ENCODE assay signal across 28 cellular contexts in the genomic region with DNA sequence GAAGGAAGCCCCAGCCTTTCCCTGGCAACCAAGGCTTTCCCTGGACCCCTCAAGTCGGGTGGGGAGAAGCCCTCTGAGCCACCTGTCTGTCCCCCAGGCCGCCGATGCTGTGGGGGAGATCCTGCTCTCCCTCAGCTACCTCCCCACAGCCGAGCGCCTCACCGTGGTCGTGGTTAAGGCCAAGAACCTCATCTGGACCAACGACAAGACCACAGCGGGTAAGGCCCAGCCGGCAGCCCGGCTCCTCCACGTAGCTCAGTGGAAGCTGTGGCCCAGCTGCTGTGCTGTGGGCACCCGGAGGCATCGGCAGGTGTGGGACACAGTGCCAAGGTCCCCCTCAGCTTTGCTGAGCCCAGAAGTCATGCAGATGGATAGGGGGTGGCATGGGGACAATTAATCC. TPM values are rescaled to one million over a fixed set of nuclear protein-coding genes. Genes with fewer than 3 reads are reported as not detected.
DNase-seq lines count a peak whose midpoint lies in the region; ATAC-seq and TF ChIP-seq lines count a peak whose summit lies in the region.
"Had no signal": no experiment of that assay in that cellular context is flagged by ENCODE, and none has a peak within 500 bp of the region (broad histone marks: within the 10 kb centered on the region; RNA-seq: fewer than 3 reads in every experiment).

No MANE protein-coding gene starts in this region.

- no peaks in the 10 kb centered on the region for H3K9me3 Mint-ChIP-seq in CD4-positive, alpha-beta memory T cell
- H3K9me3 Mint-ChIP-seq: central memory CD8-positive, alpha-beta T cell; naive thymus-derived CD4-positive, alpha-beta T cell had no signal

- RAD21 ChIA-PET in HCT116 (lab: Charles Lee; ENCODE audit: low non-redundant PET in 1 of 2, low total read pairs in 2 of 2, uncharacterized antibody in 2 of 2, unreplicated experiment in 2 of 2) = no interaction called here

- ATAC-seq in DND-41 (ENCODE audit: insufficient read depth, low read depth) (0 out of 3 replicates have a peak, but pooled peaks have one; percentile 35), HCT116 (no peak), GM21515 (IDR thresholded peaks at IDR 0.05; ENCODE audit: unreplicated experiment) (no peak)
- ATAC-seq: activated CD4-positive, CD25-positive, alpha-beta regulatory T cell treated with anti-CD3 and anti-CD28 coated beads, Interleukin-2, amount 50 U/mL, for 24 hours; left lung; naive thymus-derived CD4-positive, alpha-beta T cell had no signal

- H3K27ac ChIP-seq in DND-41 (ENCODE audit: low read length) (no peak overlapping the region), HCT116 (ENCODE audit: low read depth, low read length) (no peak overlapping the region), angular gyrus (ENCODE audit: low read depth, low read length) (peak overlapping the region; percentile 41), esophagus squamous epithelium (no peak overlapping the region)
- no peak overlapping the region for H3K27ac ChIP-seq in CD4-positive, alpha-beta memory T cell (ENCODE audit: low read depth, low read length)
- H3K27ac ChIP-seq: left lung, SJSA1, testis had no signal

- H3K36me3 Mint-ChIP-seq in CD4-positive, alpha-beta memory T cell = no peaks in the 10 kb centered on the region
- H3K36me3 Mint-ChIP-seq: CD4-positive, CD25-positive, alpha-beta regulatory T cell; naive thymus-derived CD4-positive, alpha-beta T cell had no signal

- H3K9me2 ChIP-seq in HCT116 (ENCODE audit: insufficient read depth) = no peaks in the 10 kb centered on the region

- POLR2A ChIA-PET in HCT116 (lab: Charles Lee) = no interaction called here
- POLR2A ChIA-PET in CD4-positive, alpha-beta memory T cell (lab: Charles Lee; ENCODE audit: partially characterized antibody) = no interaction called here

- H3K4me1 Mint-ChIP-seq in CD4-positive, alpha-beta memory T cell = peaks cover 0 to 2% (median 0%) of the 10 kb centered on the region in 4 donors
- H3K4me1 Mint-ChIP-seq: CD4-positive, CD25-positive, alpha-beta regulatory T cell; central memory CD8-positive, alpha-beta T cell had no signal

- no peak overlapping the region for H3K4me3 Mint-ChIP-seq in CD4-positive, alpha-beta memory T cell
- H3K4me3 Mint-ChIP-seq: CD4-positive, CD25-positive, alpha-beta regulatory T cell; central memory CD8-positive, alpha-beta T cell; naive thymus-derived CD4-positive, alpha-beta T cell had no signal

- intact Hi-C loops in HCT116 (cut with micrococcal nuclease) (no loop called here), esophagus squamous epithelium (cut with DNase I) (no loop called here)
- intact Hi-C loops in CD4-positive, alpha-beta memory T cell (cut with micrococcal nuclease) = no loop called here

- no peak for TF ChIP-seq RAD21 in HCT116 (IDR thresholded peaks at IDR 0.05; ENCODE audit: low read depth)

- H3K9me3 ChIP-seq in DND-41 (ENCODE audit: insufficient read depth, low read length, severe bottlenecking) (no peaks in the 10 kb centered on the region), HCT116 (ENCODE audit: control insufficient read depth in 1 of 2, insufficient read depth in 1 of 2, low read depth in 1 of 2, low read length in 2 of 2) (no peaks in the 10 kb centered on the region), esophagus squamous epithelium (no peaks in the 10 kb centered on the region)
- no peaks in the 10 kb centered on the region for H3K9me3 ChIP-seq in CD4-positive, alpha-beta memory T cell (ENCODE audit: control insufficient read depth in 1 of 2, low read length in 2 of 2)
- H3K9me3 ChIP-seq: left lung, SJSA1, testis had no signal

- DNase-seq in DND-41 = no peak
- no peak for DNase-seq in HCT116 (ENCODE audit: low read depth, low spot score)
- peak; percentile 43 for DNase-seq in glomerular visceral epithelial cell (ENCODE audit: extremely low spot score)
- DNase-seq in CD4-positive, alpha-beta memory T cell = no peak
- DNase-seq in mesenteric fat pad (ENCODE audit: low spot score) = no peak
- DNase-seq in esophagus squamous epithelium (lab: John Stamatoyannopoulos, UW) = no peak
- DNase-seq: activated CD4-positive, alpha-beta T cell treated with anti-CD3 and anti-CD28 coated beads, Interleukin-2, amount 50 U/mL, for 48 hours; activated naive CD4-positive, alpha-beta T cell treated with anti-CD3 and anti-CD28 coated beads, Interleukin-2, amount 50 U/mL, for 16 hours; amniotic stem cell; CD4-positive, CD25-positive, alpha-beta regulatory T cell; Kasumi-1; left lung; mesendoderm; naive thymus-derived CD4-positive, alpha-beta T cell; NCI-H187; NCI-H526; stimulated activated CD4-positive, alpha-beta T cell treated with anti-CD3 and anti-CD28 coated beads, Interleukin-15, amount 100 ng/mL, for 24 hours; stimulated activated naive CD4-positive, alpha-beta T cell treated with Interleukin-2 at 50 U/mL for 16 hours; T-helper 1 cell; testis had no signal

- TF ChIP-seq CTCF in DND-41 (IDR thresholded peaks at IDR 0.05; ENCODE audit: borderline replicate concordance, extremely low read depth, low read length, poor library complexity, severe bottlenecking) (no peak), HCT116 (IDR thresholded peaks at IDR 0.05 in 2 of 3, conservative IDR thresholded peaks at IDR 0.05 in 1 of 3; ENCODE audit: borderline replicate concordance in 1 of 3, insufficient read depth in 1 of 3, low read depth in 2 of 3, low read length in 2 of 3) (no peak), esophagus squamous epithelium (IDR thresholded peaks at IDR 0.05) (no peak)

- no peaks in the 10 kb centered on the region for H3K36me3 ChIP-seq in DND-41 (ENCODE audit: insufficient read depth, low read length)
- no peaks in the 10 kb centered on the region for H3K36me3 ChIP-seq in HCT116 (ENCODE audit: control insufficient read depth in 1 of 2, insufficient read depth in 2 of 2, low read length in 2 of 2)
- no peaks in the 10 kb centered on the region for H3K36me3 ChIP-seq in CD4-positive, alpha-beta memory T cell (ENCODE audit: insufficient read depth, low read length)
- no peaks in the 10 kb centered on the region for H3K36me3 ChIP-seq in esophagus squamous epithelium
- H3K36me3 ChIP-seq: left lung, SJSA1 had no signal

- H3K27ac Mint-ChIP-seq in CD4-positive, alpha-beta memory T cell = no peak overlapping the region
- H3K27ac Mint-ChIP-seq: CD4-positive, CD25-positive, alpha-beta regulatory T cell; naive thymus-derived CD4-positive, alpha-beta T cell had no signal

- H3K4me3 ChIP-seq in DND-41 (ENCODE audit: low read depth in 1 of 2, low read length in 2 of 2) (no peak overlapping the region), HCT116 (replicated peaks in 1 of 2; ENCODE audit: low read depth in 1 of 2, low read length in 2 of 2) (no peak overlapping the region), esophagus squamous epithelium (no peak overlapping the region)
- H3K4me3 ChIP-seq in CD4-positive, alpha-beta memory T cell (ENCODE audit: low read length in 2 of 2) = no peak overlapping the region
- H3K4me3 ChIP-seq: left lung, SJSA1, testis had no signal

- no peak for TF ChIP-seq POLR2A in HCT116 (IDR thresholded peaks at IDR 0.05; ENCODE audit: borderline replicate concordance, extremely low read depth, insufficient read depth, insufficient read length)
- no peak for TF ChIP-seq POLR2A in esophagus squamous epithelium (IDR thresholded peaks at IDR 0.05)

- peaks cover 12% of the 10 kb centered on the region for H4K20me1 ChIP-seq in DND-41 (ENCODE audit: insufficient read depth, low read length)
- no peaks in the 10 kb centered on the region for H4K20me1 ChIP-seq in HCT116 (ENCODE audit: insufficient read depth)

- WGBS in esophagus squamous epithelium, 2 donors = 40 to 82% methylated on average over 1 to 2 of the region's 14 CpGs

- BruUV-seq in HCT116 (replicated peaks; lab: Mats Ljungman, UMichigan) = no TSS peak

- no peak overlapping the region for H2AFZ ChIP-seq in DND-41 (ENCODE audit: low read depth, low read length)
- no peak overlapping the region for H2AFZ ChIP-seq in HCT116 (ENCODE audit: low read depth, low read length, poor library complexity, severe bottlenecking)

- H3K4me2 ChIP-seq in DND-41 (ENCODE audit: insufficient read depth, low read length) (no peak overlapping the region), HCT116 (ENCODE audit: low read length) (peak overlapping the region; percentile 61; the same call in 1 of the 2 replicates)

- H3K9ac ChIP-seq in DND-41 (ENCODE audit: low read depth, low read length) (no peak overlapping the region), HCT116 (ENCODE audit: low read length) (no peak overlapping the region)

- H3K27me3 ChIP-seq in DND-41 (ENCODE audit: insufficient read depth, low read length, poor library complexity) = peaks cover 11% of the 10 kb centered on the region
- H3K27me3 ChIP-seq in HCT116 (ENCODE audit: insufficient read depth, low read length) = no peaks in the 10 kb centered on the region
- H3K27me3 ChIP-seq in CD4-positive, alpha-beta memory T cell (ENCODE audit: insufficient read depth, low read length) = no peaks in the 10 kb centered on the region
- H3K27me3 ChIP-seq in esophagus squamous epithelium = peaks cover 0 to 18% (median 0%) of the 10 kb centered on the region in 4 donors
- H3K27me3 ChIP-seq: SJSA1, testis had no signal

- CTCF ChIA-PET in HCT116 (lab: Charles Lee) = no interaction called here
- CTCF ChIA-PET in CD4-positive, alpha-beta memory T cell (lab: Charles Lee; ENCODE audit: partially characterized antibody) = no interaction called here

- no peaks in the 10 kb centered on the region for H3K79me2 ChIP-seq in DND-41 (ENCODE audit: insufficient read depth, low read length)
- no peaks in the 10 kb centered on the region for H3K79me2 ChIP-seq in HCT116 (ENCODE audit: insufficient read depth, low read length)

- H3K4me1 ChIP-seq in DND-41 (ENCODE audit: insufficient read depth, low read length) (no peaks in the 10 kb centered on the region), HCT116 (ENCODE audit: control insufficient read depth in 1 of 2, insufficient read depth in 2 of 2, low read length in 2 of 2) (peaks cover 0 to 18% of the 10 kb centered on the region in 2 experiments; a peak in 2 of 4 replicates), esophagus squamous epithelium (peaks cover 0 to 4% (median 0%) of the 10 kb centered on the region in 3 donors)
- no peaks in the 10 kb centered on the region for H3K4me1 ChIP-seq in CD4-positive, alpha-beta memory T cell (ENCODE audit: insufficient read depth, low read length)
- H3K4me1 ChIP-seq: left lung, testis had no signal

- H3K27me3 Mint-ChIP-seq in CD4-positive, alpha-beta memory T cell = peaks cover 5 to 15% of the 10 kb centered on the region in 2 donors

TF ChIP-seq in HCT116, 20 proteins besides CTCF, POLR2A, EP300 and RAD21 (continues in another document):
- TF ChIP-seq JUND (IDR thresholded peaks at IDR 0.05) = no peak
- TF ChIP-seq EZH2 (IDR thresholded peaks at IDR 0.05) = no peak
- no peak for TF ChIP-seq SRF (IDR thresholded peaks at IDR 0.05; ENCODE audit: low read depth)

RNA-seq across cellular contexts. Expression of a gene that starts 12.2 kb away (rescaled TPM):
- total RNA-seq in HCT116 (2021; ENCODE audit: unreplicated experiment) = 42.0 TPM
- polyA plus RNA-seq in HCT116 (2012) = 49.9 and 56.0 TPM in 2 replicates
- total RNA-seq in CD4-positive, alpha-beta memory T cell = under 1 TPM in 1 of 2 experiments, not detected in 1; 0.58 TPM
- under 1 TPM in 1 of 2 donors, not detected in 1; 0.79 TPM for polyA plus RNA-seq in CD4-positive, alpha-beta memory T cell
- 22.2 TPM for total RNA-seq in mesenteric fat pad
- total RNA-seq in esophagus squamous epithelium = 100 to 1,000 TPM; 122 to 219 (median 169) TPM
- total RNA-seq: CD4-positive, CD25-positive, alpha-beta regulatory T cell; occipital lobe; SJSA1 had no signal

RNA-seq across cellular contexts. Expression of a gene that starts 21.6 kb away (rescaled TPM):
- total RNA-seq in HCT116 (2021; ENCODE audit: unreplicated experiment) (4.3 TPM), mesenteric fat pad (3.1 TPM), esophagus squamous epithelium (1 to 10 TPM in 2 of 4 donors, under 1 TPM in 2; 0.76 to 1.7 (median 0.99) TPM)
- 4.7 and 4.8 TPM in 2 replicates for polyA plus RNA-seq in HCT116 (2012)
- total RNA-seq in CD4-positive, alpha-beta memory T cell = not detected
- polyA plus RNA-seq in CD4-positive, alpha-beta memory T cell = not detected
- total RNA-seq: CD4-positive, CD25-positive, alpha-beta regulatory T cell; endothelial cell of umbilical vein; naive thymus-derived CD4-positive, alpha-beta T cell; pulmonary artery endothelial cell had no signal
- polyA plus RNA-seq: CD4-positive, CD25-positive, alpha-beta regulatory T cell; endothelial cell of umbilical vein; naive thymus-derived CD4-positive, alpha-beta T cell had no signal

Comparison
In these comparisons a context has a peak if more than half of its experiments do, and no peak if none do; other contexts are left out.
1. RNA of a gene that starts 12.2 kb away (total RNA-seq): 122 to 219 TPM in esophagus squamous epithelium, 42.0 TPM in HCT116 (single experiment) and 22.2 TPM in mesenteric fat pad (single experiment); 0.58 TPM in CD4-positive, alpha-beta memory T cell; every median in the first group is over 10 times any median in the second.